ENCODE assay signal across 8 cellular contexts in the genomic region with DNA sequence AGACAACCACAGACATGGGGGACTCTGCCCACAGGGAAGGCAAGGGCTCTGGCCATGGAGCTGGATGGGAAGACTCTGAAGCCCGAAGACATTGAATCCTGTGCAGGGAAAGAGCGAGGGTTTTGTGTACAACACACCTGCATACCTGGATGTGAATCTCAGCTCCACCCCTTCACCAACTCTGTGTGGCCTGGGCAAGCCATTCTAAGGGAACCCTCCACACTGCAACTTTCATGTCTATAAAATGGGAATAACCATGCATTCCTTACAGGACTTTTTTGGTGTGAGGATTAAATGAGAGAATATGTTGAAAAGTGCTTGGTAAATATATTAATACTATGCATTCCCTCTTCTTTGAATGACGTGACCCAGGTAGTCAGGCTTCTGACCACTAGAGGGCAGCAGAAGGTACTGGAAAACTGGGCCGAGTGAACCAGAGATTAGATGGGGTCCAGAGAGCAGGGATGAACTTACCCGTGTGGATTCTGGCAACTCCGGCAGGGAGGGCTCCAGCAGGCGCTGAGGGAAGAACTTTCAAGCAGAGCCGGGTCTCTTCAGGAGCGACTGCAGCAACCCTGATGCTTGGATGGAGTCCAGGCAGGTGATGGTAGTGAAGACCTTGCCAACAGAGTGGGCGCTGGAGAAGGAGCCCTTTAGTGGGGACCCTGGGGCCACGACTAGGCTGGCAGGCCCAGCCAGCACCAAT. TPM values are rescaled to one million over a fixed set of nuclear protein-coding genes. Genes with fewer than 3 reads are reported as not detected.
A peak's percentile ranks its signal among the peaks of the same experiment; 100 is the strongest.
DNase-seq lines count a peak whose midpoint lies in the region; ATAC-seq and TF ChIP-seq lines count a peak whose summit lies in the region.

No MANE protein-coding gene starts in this region.

- peaks cover 9% of the 10 kb centered on the region; the same call in 1 of the 2 replicates for H3K36me3 ChIP-seq in ES-I3 (ENCODE audit: insufficient read depth, low read length)
- peaks cover 0 to 38% (median 9%) of the 10 kb centered on the region in 4 donors for H3K36me3 ChIP-seq in right lobe of liver

- no peaks in the 10 kb centered on the region for H3K27me3 ChIP-seq in right lobe of liver

- intact Hi-C loops in activated CD4-positive, alpha-beta T cell treated with anti-CD3 and anti-CD28 coated beads, Interleukin-2, amount 10 ng/mL, durations not matched to agents 24 days and 14 days (cut with micrococcal nuclease): loop anchor here (1.0 to 2.0 kb wide), 2 partner anchors 109 to 126 kb away; no protein-coding TSS in a partner anchor
- intact Hi-C loops in right lobe of liver (cut with DNase I): no loop called here

- no peak overlapping the region for H3K4me3 Mint-ChIP-seq in activated CD4-positive, alpha-beta T cell treated with anti-CD3 and anti-CD28 coated beads, Interleukin-2, amount 10 ng/mL, durations not matched to agents 24 days and 14 days

- H3K27ac ChIP-seq in right lobe of liver: peak overlapping the region; percentile 90 to 94 (median 91)

- no peaks in the 10 kb centered on the region for H3K27me3 Mint-ChIP-seq in activated CD4-positive, alpha-beta T cell treated with anti-CD3 and anti-CD28 coated beads, Interleukin-2, amount 10 ng/mL, durations not matched to agents 24 days and 14 days

- peaks cover 2% of the 10 kb centered on the region for H3K4me1 Mint-ChIP-seq in activated CD4-positive, alpha-beta T cell treated with anti-CD3 and anti-CD28 coated beads, Interleukin-2, amount 10 ng/mL, durations not matched to agents 24 days and 14 days

- no peak overlapping the region for H3K27ac Mint-ChIP-seq in activated CD4-positive, alpha-beta T cell treated with anti-CD3 and anti-CD28 coated beads, Interleukin-2, amount 10 ng/mL, durations not matched to agents 24 days and 14 days

- DNase-seq in NCI-H460 (ENCODE audit: extremely low read depth, low read depth): peak; percentile 80
- peak; percentile 89 for DNase-seq in activated CD4-positive, alpha-beta T cell treated with anti-CD3 and anti-CD28 coated beads, Interleukin-2, amount 10 ng/mL, durations not matched to agents 24 days and 14 days
- DNase-seq in ecto neural progenitor cell (ENCODE audit: low spot score): peak; percentile 84
- DNase-seq in right lobe of liver: peak; percentile 59 to 86 (median 69)
- peak; percentile 44 to 56 (median 45) for DNase-seq in stimulated activated CD4-positive, alpha-beta T cell treated with anti-CD3 and anti-CD28 coated beads, TNF-alpha, amount 100 ng/mL, for 24 hours (ENCODE audit: low read depth in 3 of 3)

- peaks cover 9% of the 10 kb centered on the region for H3K36me3 Mint-ChIP-seq in activated CD4-positive, alpha-beta T cell treated with anti-CD3 and anti-CD28 coated beads, Interleukin-2, amount 10 ng/mL, durations not matched to agents 24 days and 14 days (ENCODE audit: low read depth)

- TF ChIP-seq CTCF in right lobe of liver (IDR thresholded peaks at IDR 0.05): peak; percentile 88 to 95 (median 91)

- no peaks in the 10 kb centered on the region for H3K9me3 Mint-ChIP-seq in activated CD4-positive, alpha-beta T cell treated with anti-CD3 and anti-CD28 coated beads, Interleukin-2, amount 10 ng/mL, durations not matched to agents 24 days and 14 days

- H3K9ac ChIP-seq in ES-I3 (ENCODE audit: low read depth, low read length): peak overlapping the region; percentile 36

- peak overlapping the region; percentile 22 to 87 (median 42) for H3K4me3 ChIP-seq in right lobe of liver

- TF ChIP-seq POLR2A in right lobe of liver (IDR thresholded peaks at IDR 0.05): no peak

- WGBS in right lobe of liver (ENCODE audit: insufficient coverage, low coverage, low lambda C conversion rate, missing lambda C conversion rate): 9% methylated on average over 6 of the region's 11 CpGs

- ATAC-seq in HG03095 (IDR thresholded peaks at IDR 0.05; ENCODE audit: unreplicated experiment) (peak; percentile 40), right lobe of liver (peak; percentile 58 to 74 (median 68)), GM19467 (IDR thresholded peaks at IDR 0.05; ENCODE audit: unreplicated experiment) (no peak)

- no peaks in the 10 kb centered on the region for H3K9me3 ChIP-seq in ES-I3 (ENCODE audit: control insufficient read depth, insufficient read depth, low read length)
- H3K9me3 ChIP-seq in right lobe of liver: no peaks in the 10 kb centered on the region

- H3K4me1 ChIP-seq in ES-I3 (ENCODE audit: insufficient read depth, low read length) (peaks cover 25% of the 10 kb centered on the region), right lobe of liver (peaks cover 0 to 33% (median 14%) of the 10 kb centered on the region in 4 donors)

RNA-seq across cellular contexts. Expression of a gene that starts 0.9 kb away (rescaled TPM):
- total RNA-seq in NCI-H460 (2014; rRNA removed; shearing (Covaris generic)): 0.61 and 0.99 TPM in 2 replicates
- polyA plus RNA-seq in NCI-H460 (2014; cell fraction: nucleus; rRNA removed): 0.20 and 1.1 TPM in 2 replicates
- total RNA-seq in activated CD4-positive, alpha-beta T cell treated with anti-CD3 and anti-CD28 coated beads, Interleukin-2, amount 10 ng/mL, durations not matched to agents 24 days and 14 days: 0.14 and 0.68 TPM in 2 replicates
- total RNA-seq in right lobe of liver: 100 to 1,000 TPM in 1 of 6 experiments, 10 to 100 TPM in 5; 12.6 to 266 (median 57.8) TPM

RNA-seq across cellular contexts. Expression of a gene that starts 27.0 kb away (rescaled TPM):
- total RNA-seq in NCI-H460 (2014; rRNA removed; shearing (Covaris generic)): 153 and 155 TPM in 2 replicates
- polyA plus RNA-seq in NCI-H460 (2014; cell fraction: nucleus; rRNA removed): 109 and 118 TPM in 2 replicates
- 34.2 and 36.1 TPM in 2 replicates for total RNA-seq in activated CD4-positive, alpha-beta T cell treated with anti-CD3 and anti-CD28 coated beads, Interleukin-2, amount 10 ng/mL, durations not matched to agents 24 days and 14 days
- total RNA-seq in right lobe of liver: 10 to 100 TPM; 28.9 to 51.5 (median 41.3) TPM

RNA-seq across cellular contexts. Expression of a gene that starts 54.2 kb away (rescaled TPM):
- total RNA-seq in NCI-H460 (2014; rRNA removed; shearing (Covaris generic)): 116 and 136 TPM in 2 replicates
- polyA plus RNA-seq in NCI-H460 (2014; cell fraction: nucleus; rRNA removed): 136 and 158 TPM in 2 replicates
- total RNA-seq in activated CD4-positive, alpha-beta T cell treated with anti-CD3 and anti-CD28 coated beads, Interleukin-2, amount 10 ng/mL, durations not matched to agents 24 days and 14 days: 119 and 122 TPM in 2 replicates
- total RNA-seq in right lobe of liver: 10 to 100 TPM; 26.5 to 44.1 (median 38.1) TPM
